11 cellular contexts compared by ENCODE assay signal in the genomic region with DNA sequence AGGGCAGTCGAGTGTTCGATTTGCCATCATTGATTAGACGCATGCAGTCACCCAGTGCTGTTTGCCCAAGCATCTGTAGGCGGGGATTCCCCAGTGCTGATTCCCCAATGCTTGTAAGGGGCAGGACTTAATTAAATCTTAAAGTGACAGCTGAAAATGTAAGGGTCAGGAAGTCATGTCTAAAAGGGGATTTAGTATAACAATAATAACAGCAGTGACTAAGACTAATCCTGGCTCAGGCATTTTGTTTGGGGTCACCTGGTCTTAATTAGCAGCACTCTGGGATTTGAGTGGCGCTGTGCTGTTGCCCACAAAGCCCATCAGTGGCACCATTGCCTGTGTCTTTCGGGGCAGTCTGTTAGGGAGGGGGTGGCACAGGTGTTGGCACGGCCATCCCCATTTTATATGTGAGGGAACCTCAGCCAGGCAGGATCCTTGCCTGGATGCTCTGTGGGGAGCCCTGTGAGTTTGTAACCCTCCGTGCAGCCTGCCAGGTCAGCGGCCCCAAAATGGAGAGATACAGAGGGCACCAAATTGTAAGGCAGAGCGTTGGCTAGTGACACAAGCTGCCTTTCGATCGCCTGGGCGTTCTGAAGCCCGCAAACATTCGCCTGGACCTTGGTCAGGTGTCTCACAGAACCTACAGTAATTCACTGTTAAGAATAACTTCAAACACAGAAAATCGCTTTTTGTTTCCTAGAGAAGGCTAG.
DNase-seq lines count a peak whose midpoint lies in the region; ATAC-seq, FAIRE-seq and TF ChIP-seq lines count a peak whose summit lies in the region.
"Had no signal": no experiment of that assay in that cellular context is flagged by ENCODE, and none has a peak within 500 bp of the region (broad histone marks: within the 10 kb centered on the region; RNA-seq: fewer than 3 reads in every experiment).

No MANE protein-coding gene starts in this region.

- H3K4me1 ChIP-seq in HAP-1: peaks cover 14% of the 10 kb centered on the region
- H3K4me1 ChIP-seq in PC-3 (ENCODE audit: insufficient read depth, low read length): peaks cover 12% of the 10 kb centered on the region
- H3K4me1 ChIP-seq in mesenchymal stem cell (ENCODE audit: control insufficient read depth, insufficient read depth, low read depth, low read length): peaks cover 12% of the 10 kb centered on the region

- peak; percentile 52 for FAIRE-seq in GM12891 (lab: Jason Lieb, UNC)

- H3K79me2 ChIP-seq in PC-3 (ENCODE audit: low read length): peaks cover 16% of the 10 kb centered on the region

- no peak overlapping the region for H4K91ac ChIP-seq in mesenchymal stem cell (ENCODE audit: low read length)

- H3K14ac ChIP-seq in mesenchymal stem cell (ENCODE audit: low read length in 2 of 2): no peak overlapping the region

- H2AK5ac ChIP-seq in mesenchymal stem cell (ENCODE audit: low read length, severe bottlenecking): peak overlapping the region; percentile 48

- no peak overlapping the region for H3K4me3 Mint-ChIP-seq in activated T-helper 17 cell treated with anti-CD3 and anti-CD28 coated beads, Interleukin-2, amount 50 U/mL, for 72 hours
- H3K4me3 Mint-ChIP-seq: activated CD4-positive, alpha-beta T cell treated with anti-CD3 and anti-CD28 coated beads, Interleukin-2, amount 10 ng/mL, durations not matched to agents 7 days and 5 days had no signal

- H3K27ac Mint-ChIP-seq in activated T-helper 17 cell treated with anti-CD3 and anti-CD28 coated beads, Interleukin-2, amount 50 U/mL, for 72 hours: no peak overlapping the region
- H3K27ac Mint-ChIP-seq: activated CD4-positive, alpha-beta T cell treated with anti-CD3 and anti-CD28 coated beads, Interleukin-2, amount 10 ng/mL, durations not matched to agents 7 days and 5 days; activated T-helper 2 cell treated with anti-CD3 and anti-CD28 coated beads, Interferon-gamma antibody, Interleukin-2, Interleukin-4, amounts not matched to agents 10 μg/mL and 5 μg/mL and 100 μg/mL, durations not matched to agents 14 hours and 24 hours and 36 hours had no signal

- ATAC-seq in PC-3 (no peak), GM21576 (IDR thresholded peaks at IDR 0.05; ENCODE audit: unreplicated experiment) (no peak), omental fat pad (ENCODE audit: low FRiP score) (no peak), HG02840 (IDR thresholded peaks at IDR 0.05; ENCODE audit: low FRiP score, unreplicated experiment) (no peak)
- no peak for ATAC-seq in activated T-helper 17 cell treated with anti-CD3 and anti-CD28 coated beads, Interleukin-2, amount 50 U/mL, for 72 hours (replicated peaks)

- no peak overlapping the region for H3K9ac ChIP-seq in PC-3 (ENCODE audit: low read length)
- no peak overlapping the region for H3K9ac ChIP-seq in mesenchymal stem cell (ENCODE audit: low read length)

- no peak overlapping the region for H3K4ac ChIP-seq in mesenchymal stem cell (ENCODE audit: low read depth in 1 of 2, low read length in 2 of 2)

- TF ChIP-seq CTCF in PC-3 (conservative IDR thresholded peaks at IDR 0.05; ENCODE audit: low read depth, low read length) (no peak), omental fat pad (IDR thresholded peaks at IDR 0.05) (no peak)

- no peak overlapping the region for H2BK120ac ChIP-seq in mesenchymal stem cell (ENCODE audit: low read depth, low read length)

- no peak overlapping the region for H2BK15ac ChIP-seq in mesenchymal stem cell (ENCODE audit: low read depth, poor library complexity, severe bottlenecking)

- H2AFZ ChIP-seq in PC-3 (ENCODE audit: low read length) (no peak overlapping the region), mesenchymal stem cell (ENCODE audit: low read depth, low read length) (no peak overlapping the region)

- H4K20me1 ChIP-seq in PC-3 (ENCODE audit: low read length): 0 out of 2 replicates have a peak, but pooled peaks cover 9% of the 10 kb centered on the region

- WGBS in mesenchymal stem cell: 93% methylated on average over 15 of the region's 16 CpGs

- H3K36me3 Mint-ChIP-seq in activated T-helper 17 cell treated with anti-CD3 and anti-CD28 coated beads, Interleukin-2, amount 50 U/mL, for 72 hours (ENCODE audit: low read depth): no peaks in the 10 kb centered on the region

- no peak overlapping the region for H3K18ac ChIP-seq in mesenchymal stem cell (ENCODE audit: low read depth in 1 of 2, low read length in 2 of 2)

- in situ Hi-C loops in HAP-1 (cut with MboI; ENCODE audit: low sequenced_read_pairs): no loop called here

- no peak overlapping the region for H2BK12ac ChIP-seq in mesenchymal stem cell (ENCODE audit: low read length in 2 of 2)

- no peaks in the 10 kb centered on the region for H3K9me3 Mint-ChIP-seq in activated T-helper 17 cell treated with anti-CD3 and anti-CD28 coated beads, Interleukin-2, amount 50 U/mL, for 72 hours
- H3K9me3 Mint-ChIP-seq: activated CD4-positive, alpha-beta T cell treated with anti-CD3 and anti-CD28 coated beads, Interleukin-2, amount 10 ng/mL, durations not matched to agents 7 days and 5 days; activated T-helper 2 cell treated with anti-CD3 and anti-CD28 coated beads, Interferon-gamma antibody, Interleukin-2, Interleukin-4, amounts not matched to agents 10 μg/mL and 5 μg/mL and 100 μg/mL, durations not matched to agents 14 hours and 24 hours and 36 hours had no signal

- no peaks in the 10 kb centered on the region for H3K9me2 ChIP-seq in PC-3 (replicated peaks; ENCODE audit: low read length)

- POLR2A ChIA-PET in PC-3 (lab: Charles Lee; ENCODE audit: unreplicated experiment): no interaction called here

- H3K4me3 ChIP-seq in HAP-1 (no peak overlapping the region), PC-3 (ENCODE audit: low read length) (no peak overlapping the region), mesenchymal stem cell (ENCODE audit: insufficient read depth in 1 of 2, low read depth in 1 of 2, low read length in 2 of 2) (no peak overlapping the region)

- intact Hi-C loops in PC-3 (cut with micrococcal nuclease): no loop called here

- H3K23ac ChIP-seq in mesenchymal stem cell (ENCODE audit: low read length in 2 of 2): no peak overlapping the region

- H3K9me3 ChIP-seq in HAP-1 (no peaks in the 10 kb centered on the region), PC-3 (ENCODE audit: low read length) (no peaks in the 10 kb centered on the region), mesenchymal stem cell (ENCODE audit: control insufficient read depth, low read length) (no peaks in the 10 kb centered on the region)

- H3K27ac ChIP-seq in PC-3 (ENCODE audit: low read length) (no peak overlapping the region), mesenchymal stem cell (ENCODE audit: low read length, poor library complexity, severe bottlenecking) (no peak overlapping the region)

- no peak overlapping the region for H2BK5ac ChIP-seq in mesenchymal stem cell (ENCODE audit: low read depth, low read length, poor library complexity, severe bottlenecking)

- H4K8ac ChIP-seq in mesenchymal stem cell (ENCODE audit: low read length): no peak overlapping the region

- H3K4me2 ChIP-seq in PC-3 (ENCODE audit: low read length) (peak overlapping the region; percentile 59; the same call in 1 of the 2 replicates), mesenchymal stem cell (ENCODE audit: low read length, poor library complexity, severe bottlenecking) (no peak overlapping the region)

- no peaks in the 10 kb centered on the region for H3K27me3 ChIP-seq in HAP-1 (ENCODE audit: low read depth)
- no peaks in the 10 kb centered on the region for H3K27me3 ChIP-seq in PC-3 (ENCODE audit: low read length)
- H3K27me3 ChIP-seq in mesenchymal stem cell (ENCODE audit: control insufficient read depth in 1 of 2, insufficient read depth in 1 of 2, low read length in 2 of 2): no peaks in the 10 kb centered on the region

- peaks cover 6% of the 10 kb centered on the region for H3K79me1 ChIP-seq in mesenchymal stem cell (replicated peaks; ENCODE audit: low read length, poor library complexity, severe bottlenecking)

- CTCF ChIA-PET in PC-3 (lab: Charles Lee): no interaction called here

- H3K27me3 Mint-ChIP-seq in activated T-helper 17 cell treated with anti-CD3 and anti-CD28 coated beads, Interleukin-2, amount 50 U/mL, for 72 hours: no peaks in the 10 kb centered on the region
- H3K27me3 Mint-ChIP-seq: activated CD4-positive, alpha-beta T cell treated with anti-CD3 and anti-CD28 coated beads, Interleukin-2, amount 10 ng/mL, durations not matched to agents 7 days and 5 days had no signal

- H3K4me1 Mint-ChIP-seq in activated T-helper 17 cell treated with anti-CD3 and anti-CD28 coated beads, Interleukin-2, amount 50 U/mL, for 72 hours: no peaks in the 10 kb centered on the region
- H3K4me1 Mint-ChIP-seq: activated CD4-positive, alpha-beta T cell treated with anti-CD3 and anti-CD28 coated beads, Interleukin-2, amount 10 ng/mL, durations not matched to agents 7 days and 5 days had no signal

- H3F3A ChIP-seq in PC-3 (ENCODE audit: low read length, unreplicated experiment): no peaks in the 10 kb centered on the region

- BruUV-seq in PC-3 (replicated peaks; lab: Mats Ljungman, UMichigan): no TSS peak

- H3K36me3 ChIP-seq in HAP-1 (replicated peaks): no peaks in the 10 kb centered on the region
- no peaks in the 10 kb centered on the region for H3K36me3 ChIP-seq in PC-3 (ENCODE audit: low read depth, low read length)
- H3K36me3 ChIP-seq in mesenchymal stem cell (ENCODE audit: control insufficient read depth in 1 of 2, insufficient read depth in 2 of 2, low read depth in 1 of 2, low read length in 2 of 2): no peaks in the 10 kb centered on the region

- no peak for TF ChIP-seq POLR2A in GM12891 (IDR thresholded peaks at IDR 0.05; ENCODE audit: low read depth, low read length)

- no peak for DNase-seq in GM12891 (ENCODE audit: insufficient read length, low spot score)
- DNase-seq in HAP-1 (ENCODE audit: low spot score in 2 of 2): peak; percentile 54 to 55
- DNase-seq in PC-3: no peak
- peak; percentile 20 for DNase-seq in mesenchymal stem cell
- no peak for DNase-seq in omental fat pad (ENCODE audit: low spot score)
- DNase-seq: activated CD4-positive, alpha-beta T cell treated with anti-CD3 and anti-CD28 coated beads, Interleukin-2, amount 10 ng/mL, durations not matched to agents 7 days and 5 days; hypothalamus had no signal

TF ChIP-seq in GM12891, 5 proteins besides CTCF, POLR2A, EP300 and RAD21:
- TF ChIP-seq POU2F2 (IDR thresholded peaks at IDR 0.05; ENCODE audit: low read depth, low read length) (no peak), TAF1 (IDR thresholded peaks at IDR 0.05; ENCODE audit: low read depth, low read length) (no peak), PAX5 (IDR thresholded peaks at IDR 0.05; ENCODE audit: insufficient read depth, low read length, severe bottlenecking) (no peak), POLR2AphosphoS5 (IDR thresholded peaks at IDR 0.05; ENCODE audit: low read depth, low read length) (no peak), SPI1 (IDR thresholded peaks at IDR 0.05; ENCODE audit: low read depth, low read length) (no peak)

Comparison
In these comparisons a context has a peak if more than half of its experiments do, and no peak if none do; other contexts are left out.
1. DNase-seq: peak in HAP-1 (2 of 2) and mesenchymal stem cell (single experiment); none in GM12891 (single experiment), PC-3 (single experiment) and omental fat pad (single experiment).